Comparison of ENCODE assay signal across 26 cellular contexts in the genomic region with DNA sequence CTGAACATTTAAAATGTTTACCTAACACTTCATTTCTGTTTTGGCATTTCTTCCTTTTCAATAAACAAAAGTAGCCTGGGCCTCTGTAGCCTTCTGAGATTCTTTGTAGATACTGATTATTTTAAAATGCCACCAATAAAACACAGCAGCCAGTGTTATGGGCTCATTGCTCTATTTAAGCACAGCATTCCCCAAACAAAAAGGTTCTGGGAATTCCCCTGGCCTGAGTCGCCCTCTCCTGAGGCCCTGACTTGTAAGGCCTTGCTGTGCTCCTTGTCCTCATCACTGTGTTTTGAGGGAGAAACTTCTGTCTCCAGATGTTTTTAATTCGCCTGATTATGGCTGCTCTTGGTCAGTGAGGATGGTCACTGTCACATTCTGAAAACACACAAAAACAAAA. TPM values are rescaled to one million over a fixed set of nuclear protein-coding genes. Genes with fewer than 3 reads are reported as not detected.
DNase-seq lines count a peak whose midpoint lies in the region; FAIRE-seq and TF ChIP-seq lines count a peak whose summit lies in the region.
"Had no signal": no experiment of that assay in that cellular context is flagged by ENCODE, and none has a peak within 500 bp of the region (broad histone marks: within the 10 kb centered on the region; RNA-seq: fewer than 3 reads in every experiment).

No MANE protein-coding gene starts in this region.

- H3K4me3 ChIP-seq in fibroblast of villous mesenchyme (ENCODE audit: low read depth, low read length) (no peak overlapping the region), prostate gland (no peak overlapping the region), H7 (ENCODE audit: insufficient read depth, low read depth, low read length) (no peak overlapping the region)
- H3K4me3 ChIP-seq: colonic mucosa, HAP-1, ovary, SK-N-MC, skin epidermis had no signal

- FAIRE-seq in RCC 7860 (lab: Jason Lieb, UNC): no peak

- WGBS in prostate gland: 38% methylated on average over 2 of the region's 2 CpGs

- no peaks in the 10 kb centered on the region for H3K9me3 ChIP-seq in prostate gland
- H3K9me3 ChIP-seq: colonic mucosa, HAP-1, ovary had no signal

- no peaks in the 10 kb centered on the region for H3K4me1 ChIP-seq in prostate gland (replicated peaks)
- H3K4me1 ChIP-seq: colonic mucosa, HAP-1 had no signal

- H3K27me3 ChIP-seq in prostate gland (replicated peaks; ENCODE audit: insufficient read depth): no peaks in the 10 kb centered on the region
- no peaks in the 10 kb centered on the region for H3K27me3 ChIP-seq in H7 (ENCODE audit: control insufficient read depth, insufficient read depth, low read length)
- H3K27me3 ChIP-seq: colonic mucosa, ovary had no signal

- peak; percentile 12 for DNase-seq in ELF-1 (ENCODE audit: low read depth, low spot score)
- peak; percentile 21 for DNase-seq in astrocyte of the hippocampus (ENCODE audit: low read depth, low spot score)
- DNase-seq in fibroblast of villous mesenchyme (ENCODE audit: low read depth): peak; percentile 77
- peak; percentile 19 for DNase-seq in prostate gland (ENCODE audit: low spot score)
- no peak for DNase-seq in T-helper 1 cell
- no peak for DNase-seq in H7
- DNase-seq in stimulated activated naive CD4-positive, alpha-beta T cell treated with Interleukin-2 at 50 U/mL for 16 hours (lab: John Stamatoyannopoulos, UW): no peak
- no peak for DNase-seq in RCC 7860 (ENCODE audit: low spot score)
- DNase-seq: activated CD4-positive, CD25-positive, alpha-beta regulatory T cell; activated CD8-positive, alpha-beta memory T cell treated with anti-CD3 and anti-CD28 coated beads for 24 hours; CD4-positive, alpha-beta memory T cell; colonic mucosa; DMS53; endodermal cell; MV-4-11; NCI-H187; NCI-H2227 treated with DMSO at 0.1 percent for 48 hours; ovary; substantia nigra had no signal

- intact Hi-C loops in prostate gland (cut with DNase I): no loop called here

- H3K27ac ChIP-seq in prostate gland: no peak overlapping the region
- H3K27ac ChIP-seq: colonic mucosa, ovary, SK-N-MC, skin epidermis had no signal

- no peak for TF ChIP-seq POLR2A in prostate gland (IDR thresholded peaks at IDR 0.05)

- no peaks in the 10 kb centered on the region for H3K36me3 ChIP-seq in prostate gland
- H3K36me3 ChIP-seq in H7 (replicated peaks; ENCODE audit: control insufficient read depth, insufficient read depth, low read length): no peaks in the 10 kb centered on the region
- H3K36me3 ChIP-seq: colonic mucosa, HAP-1, ovary had no signal

- TF ChIP-seq CTCF in fibroblast of villous mesenchyme (IDR thresholded peaks at IDR 0.05; ENCODE audit: insufficient read depth, low read depth, low read length) (no peak), prostate gland (IDR thresholded peaks at IDR 0.05) (no peak)

RNA-seq across cellular contexts. Expression of gene CTXN3, which starts 33.0 kb away (rescaled TPM):
- not detected in 2 replicates for total RNA-seq in fibroblast of villous mesenchyme
- not detected for total RNA-seq in prostate gland
- not detected in 2 replicates for total RNA-seq in H7 (2014; rRNA removed; shearing (Covaris generic))
- total RNA-seq: activated naive CD4-positive, alpha-beta T cell treated with anti-CD3 and anti-CD28 coated beads, Interleukin-2, amount 50 U/mL, for 72 hours; activated T-helper 1 cell treated with anti-CD3 and anti-CD28 coated beads, Interleukin-12 subunit alpha, Interleukin-12 subunit beta, Interleukin-2, Interleukin-4 antibody, amounts not matched to agents 30 ng/mL and 10 ng/mL and 1 ng/mL, durations not matched to agents 14 hours and 24 hours and 36 hours; CD4-positive, alpha-beta memory T cell; colonic mucosa; endodermal cell; glomerular endothelial cell; liver; ovary had no signal

Comparison
In these comparisons a context has a peak if more than half of its experiments do, and no peak if none do; other contexts are left out.
1. DNase-seq: peak in ELF-1 (single experiment), astrocyte of the hippocampus (single experiment), fibroblast of villous mesenchyme (single experiment) and prostate gland (single experiment); none in T-helper 1 cell (0 of 5), H7 (single experiment), stimulated activated naive CD4-positive, alpha-beta T cell treated with Interleukin-2 at 50 U/mL for 16 hours (single experiment) and RCC 7860 (single experiment).